ENCODE assay signal across 12 cellular contexts in genomic region chr4:102493794-102494193, GRCh38. TPM values are rescaled to one million over a fixed set of nuclear protein-coding genes. Genes with fewer than 3 reads are reported as not detected.
DNase-seq lines count a peak whose midpoint lies in the region; ATAC-seq and TF ChIP-seq lines count a peak whose summit lies in the region.
"Had no signal": no experiment of that assay in that cellular context is flagged by ENCODE, and none has a peak within 500 bp of the region (broad histone marks: within the 10 kb centered on the region; RNA-seq: fewer than 3 reads in every experiment).

No MANE protein-coding gene starts in this region.

- H2AFZ ChIP-seq in DND-41 (ENCODE audit: low read depth, low read length) = no peak overlapping the region
- no peak overlapping the region for H2AFZ ChIP-seq in hepatocyte

- H3K36me3 Mint-ChIP-seq in activated T-cell treated with anti-CD3 and anti-CD28 coated beads, Interleukin-2, amount 50 U/mL, for 24 hours (ENCODE audit: low read depth) = no peaks in the 10 kb centered on the region
- H3K36me3 Mint-ChIP-seq: CD14-positive monocyte had no signal

- peaks cover 6% of the 10 kb centered on the region for H3K9me3 Mint-ChIP-seq in activated T-cell treated with anti-CD3 and anti-CD28 coated beads, Interleukin-2, amount 50 U/mL, for 24 hours
- H3K9me3 Mint-ChIP-seq: CD14-positive monocyte had no signal

- DNase-seq in DND-41 (no peak), NCI-H69 (lab: John Stamatoyannopoulos, UW) (peak; percentile 88), hepatocyte (ENCODE audit: low spot score) (no peak)
- DNase-seq in activated T-cell treated with anti-CD3 and anti-CD28 coated beads, Interleukin-2, amount 50 U/mL, for 24 hours = no peak
- DNase-seq: amniotic stem cell; effector CD4-positive, alpha-beta T cell; spleen had no signal

- WGBS in hepatocyte (ENCODE audit: low lambda C conversion rate, missing lambda C conversion rate) = 65% methylated on average over 1 of the region's 1 CpG

- H3K36me3 ChIP-seq in DND-41 (ENCODE audit: insufficient read depth, low read length) (no peaks in the 10 kb centered on the region), mucosa of rectum (ENCODE audit: control insufficient read depth in 2 of 2, insufficient read depth in 2 of 2, low read length in 2 of 2) (no peaks in the 10 kb centered on the region), hepatocyte (replicated peaks; ENCODE audit: insufficient read depth, low read depth) (no peaks in the 10 kb centered on the region)
- H3K36me3 ChIP-seq: spleen had no signal

- H3K27me3 ChIP-seq in DND-41 (ENCODE audit: insufficient read depth, low read length, poor library complexity) (no peaks in the 10 kb centered on the region), mucosa of rectum (ENCODE audit: control insufficient read depth in 2 of 2, insufficient read depth in 2 of 2, low read length in 2 of 2) (no peaks in the 10 kb centered on the region), hepatocyte (no peaks in the 10 kb centered on the region)
- H3K27me3 ChIP-seq: spleen had no signal

- no peak overlapping the region for H3K4me3 ChIP-seq in DND-41 (ENCODE audit: low read depth in 1 of 2, low read length in 2 of 2)
- H3K4me3 ChIP-seq in mucosa of rectum (ENCODE audit: low read length in 2 of 2) = no peak overlapping the region
- H3K4me3 ChIP-seq in hepatocyte = no peak overlapping the region
- H3K4me3 ChIP-seq: spleen had no signal

- H3K4me3 Mint-ChIP-seq in activated T-cell treated with anti-CD3 and anti-CD28 coated beads, Interleukin-2, amount 50 U/mL, for 24 hours = no peak overlapping the region
- H3K4me3 Mint-ChIP-seq: CD14-positive monocyte had no signal

- peaks cover 25% of the 10 kb centered on the region for H3K4me1 Mint-ChIP-seq in activated T-cell treated with anti-CD3 and anti-CD28 coated beads, Interleukin-2, amount 50 U/mL, for 24 hours (ENCODE audit: low read depth)
- H3K4me1 Mint-ChIP-seq: CD14-positive monocyte had no signal

- peaks cover 6% of the 10 kb centered on the region for H3K4me1 ChIP-seq in DND-41 (ENCODE audit: insufficient read depth, low read length)
- peaks cover 5 to 6% of the 10 kb centered on the region in 2 donors for H3K4me1 ChIP-seq in mucosa of rectum (ENCODE audit: control insufficient read depth in 2 of 2, insufficient read depth in 2 of 2, low read length in 2 of 2)
- no peaks in the 10 kb centered on the region for H3K4me1 ChIP-seq in hepatocyte (ENCODE audit: insufficient read depth)
- H3K4me1 ChIP-seq: spleen had no signal

- H3K9me3 ChIP-seq in DND-41 (ENCODE audit: insufficient read depth, low read length, severe bottlenecking) (no peaks in the 10 kb centered on the region), mucosa of rectum (ENCODE audit: control insufficient read depth in 2 of 2, low read length in 2 of 2) (no peaks in the 10 kb centered on the region), hepatocyte (ENCODE audit: low read depth) (no peaks in the 10 kb centered on the region)
- H3K9me3 ChIP-seq: spleen had no signal

- H3K27me3 Mint-ChIP-seq in activated T-cell treated with anti-CD3 and anti-CD28 coated beads, Interleukin-2, amount 50 U/mL, for 24 hours = no peaks in the 10 kb centered on the region

- H3K9ac ChIP-seq in DND-41 (ENCODE audit: low read depth, low read length) (no peak overlapping the region), mucosa of rectum (ENCODE audit: low read depth in 1 of 2, low read length in 2 of 2) (no peak overlapping the region)

- TF ChIP-seq CTCF in DND-41 (IDR thresholded peaks at IDR 0.05; ENCODE audit: borderline replicate concordance, extremely low read depth, low read length, poor library complexity, severe bottlenecking) (no peak), hepatocyte (IDR thresholded peaks at IDR 0.05; ENCODE audit: poor library complexity) (no peak)

- H3K4me2 ChIP-seq in DND-41 (ENCODE audit: insufficient read depth, low read length) = no peak overlapping the region
- H3K4me2 ChIP-seq in hepatocyte = no peak overlapping the region

- H4K20me1 ChIP-seq in DND-41 (ENCODE audit: insufficient read depth, low read length) (no peaks in the 10 kb centered on the region), hepatocyte (ENCODE audit: insufficient read depth, poor library complexity, severe bottlenecking) (no peaks in the 10 kb centered on the region)

- H3K27ac ChIP-seq in DND-41 (ENCODE audit: low read length) = no peak overlapping the region
- peak overlapping the region; percentile 63 to 79 for H3K27ac ChIP-seq in mucosa of rectum (ENCODE audit: low read depth in 2 of 2, low read length in 2 of 2)
- no peak overlapping the region for H3K27ac ChIP-seq in hepatocyte
- H3K27ac ChIP-seq: spleen had no signal

- no peaks in the 10 kb centered on the region for H3K9me2 ChIP-seq in hepatocyte (replicated peaks; ENCODE audit: insufficient read depth)

- no peak overlapping the region for H3K27ac Mint-ChIP-seq in activated T-cell treated with anti-CD3 and anti-CD28 coated beads, Interleukin-2, amount 50 U/mL, for 24 hours
- H3K27ac Mint-ChIP-seq: CD14-positive monocyte had no signal

- no peaks in the 10 kb centered on the region for H3K79me2 ChIP-seq in DND-41 (ENCODE audit: insufficient read depth, low read length)
- no peaks in the 10 kb centered on the region for H3K79me2 ChIP-seq in hepatocyte

- ATAC-seq in DND-41 (ENCODE audit: insufficient read depth, low read depth) (peak; percentile 55; the same call in 2 of the 3 replicates), HG02870 (IDR thresholded peaks at IDR 0.05; ENCODE audit: unreplicated experiment) (peak; percentile 48), GM18498 (IDR thresholded peaks at IDR 0.05; ENCODE audit: unreplicated experiment) (no peak), GM21717 (IDR thresholded peaks at IDR 0.05; ENCODE audit: unreplicated experiment) (no peak)

RNA-seq across cellular contexts. Expression of gene NFKB1, which starts 7.4 kb away (rescaled TPM):
- 21.9 and 22.8 TPM in 2 replicates for total RNA-seq in hepatocyte
- 21.1 and 21.5 TPM in 2 replicates for polyA plus RNA-seq in hepatocyte

Comparison
In these comparisons a context has a peak if more than half of its experiments do, and no peak if none do; other contexts are left out.
1. ATAC-seq: peak in DND-41 (single experiment) and HG02870 (single experiment); none in GM18498 (single experiment) and GM21717 (single experiment).
2. H3K27ac ChIP-seq: peak in mucosa of rectum (2 of 2); none in DND-41 (single experiment) and hepatocyte (single experiment).